ENCODE assay signal across 11 cellular contexts in genomic region chr7:36388423-36388822, GRCh38. TPM values are rescaled to one million over a fixed set of nuclear protein-coding genes. Genes with fewer than 3 reads are reported as not detected.
DNase-seq lines count a peak whose midpoint lies in the region; ATAC-seq and TF ChIP-seq lines count a peak whose summit lies in the region.
"Had no signal": no experiment of that assay in that cellular context is flagged by ENCODE, and none has a peak within 500 bp of the region (broad histone marks: within the 10 kb centered on the region; RNA-seq: fewer than 3 reads in every experiment).

No MANE protein-coding gene starts in this region.

- H3K27ac ChIP-seq in transverse colon, result peak overlapping the region; percentile 84 to 88 (median 86)

- no peaks in the 10 kb centered on the region for H3K36me3 ChIP-seq in transverse colon

- H3K4me3 Mint-ChIP-seq in activated naive CD8-positive, alpha-beta T cell, result peak overlapping the region; percentile 60
- H3K4me3 Mint-ChIP-seq in activated naive CD8-positive, alpha-beta T cell treated with anti-CD3 and anti-CD28 coated beads for 36 hours, result no peak overlapping the region
- H3K4me3 Mint-ChIP-seq in MCF 10A (ENCODE audit: unreplicated experiment), result peak overlapping the region; percentile 89
- peak overlapping the region; percentile 50 to 87 (median 67) for H3K4me3 Mint-ChIP-seq in naive thymus-derived CD8-positive, alpha-beta T cell

- H3K4me3 ChIP-seq in transverse colon, result no peak overlapping the region

- peaks cover 22% of the 10 kb centered on the region for H3K4me1 Mint-ChIP-seq in activated naive CD8-positive, alpha-beta T cell (ENCODE audit: low read depth)
- peaks cover 16% of the 10 kb centered on the region for H3K4me1 Mint-ChIP-seq in activated naive CD8-positive, alpha-beta T cell treated with anti-CD3 and anti-CD28 coated beads for 36 hours
- H3K4me1 Mint-ChIP-seq in MCF 10A (ENCODE audit: insufficient read depth, unreplicated experiment), result peaks cover 32% of the 10 kb centered on the region
- peaks cover 10 to 26% (median 20%) of the 10 kb centered on the region in 4 donors for H3K4me1 Mint-ChIP-seq in naive thymus-derived CD8-positive, alpha-beta T cell

- no peak for TF ChIP-seq POLR2A in transverse colon (IDR thresholded peaks at IDR 0.05)

- CTCF ChIA-PET in MCF 10A (lab: Yijun Ruan, JAX), result interaction anchor here (0.6 to 5.1 kb wide), 7 partner anchors 9 to 794 kb away, joined by 3 to 24 read pairs (median 4); a partner anchor contains a TSS

- WGBS in transverse colon (ENCODE audit: low coverage in 1 of 2), 2 donors, result 45 to 71% methylated on average over 4 of the region's 4 CpGs

- H3K9me3 ChIP-seq in transverse colon, result no peaks in the 10 kb centered on the region
- H3K9me3 ChIP-seq: BE2C had no signal

- H3K4me1 ChIP-seq in transverse colon, result peaks cover 0 to 29% (median 13%) of the 10 kb centered on the region in 4 donors
- H3K4me1 ChIP-seq: BE2C had no signal

- H3K27me3 ChIP-seq in transverse colon, result no peaks in the 10 kb centered on the region
- H3K27me3 ChIP-seq: BE2C had no signal

- POLR2A ChIA-PET in MCF 10A (lab: Yijun Ruan, JAX), result interaction anchor here (0.6 to 8.1 kb wide), 20 partner anchors 9 to 1316 kb away, joined by 3 to 87 read pairs (median 5); partner anchors contain the start of genes HERPUD2 and SEPTIN7
- POLR2A ChIA-PET in naive thymus-derived CD8-positive, alpha-beta T cell (lab: Charles Lee), result interaction anchor here (0.5 to 4.5 kb wide), 3 partner anchors 10 to 702 kb away, joined by 3 to 26 read pairs (median 18); a partner anchor contains a TSS

- peak overlapping the region; percentile 22 for H3K27ac Mint-ChIP-seq in activated naive CD8-positive, alpha-beta T cell
- no peak overlapping the region for H3K27ac Mint-ChIP-seq in activated naive CD8-positive, alpha-beta T cell treated with anti-CD3 and anti-CD28 coated beads for 36 hours
- H3K27ac Mint-ChIP-seq in MCF 10A (ENCODE audit: low read depth, unreplicated experiment), result peak overlapping the region; percentile 94
- peak overlapping the region in 9 of 10 donors; percentile 48 to 93 (median 81) for H3K27ac Mint-ChIP-seq in naive thymus-derived CD8-positive, alpha-beta T cell

- TF ChIP-seq CTCF in MCF 10A (IDR thresholded peaks at IDR 0.05; ENCODE audit: unreplicated experiment) (no peak), transverse colon (IDR thresholded peaks at IDR 0.05) (no peak)

- ATAC-seq in naive thymus-derived CD8-positive, alpha-beta T cell, result peak in 1 of 2 donors; percentile 4
- ATAC-seq in HG03432 (IDR thresholded peaks at IDR 0.05; ENCODE audit: unreplicated experiment) (no peak), GM19463 (IDR thresholded peaks at IDR 0.05; ENCODE audit: unreplicated experiment) (no peak)

- intact Hi-C loops in MCF 10A (cut with micrococcal nuclease) (no loop called here), transverse colon (cut with DNase I; ENCODE audit: low total_unique reads) (no loop called here)

- no TSS peak for BruUV-seq in MCF 10A (replicated peaks; lab: Mats Ljungman, UMichigan)

- no peak for DNase-seq in activated naive CD8-positive, alpha-beta T cell treated with anti-CD3 and anti-CD28 coated beads for 36 hours
- DNase-seq in MCF 10A (ENCODE audit: unreplicated experiment), result peak; percentile 46
- no peak for DNase-seq in naive thymus-derived CD8-positive, alpha-beta T cell
- DNase-seq in transverse colon, result no peak
- no peak for DNase-seq in GOT3 (lab: John Stamatoyannopoulos, UW)
- DNase-seq: activated CD8-positive, alpha-beta memory T cell treated with anti-CD3 and anti-CD28 coated beads, Interleukin-2, amount 50 U/mL, for 4 hours; BE2C; effector CD8-positive, alpha-beta T cell had no signal

- in situ Hi-C loops in transverse colon (cut with MboI; ENCODE audit: low pct_ligation_motif_present in 1 of 4, low pct_unique_long_range_greater_than_20kb in 1 of 4, low sequenced_read_pairs in 3 of 4), result no loop called here

- H3K36me3 Mint-ChIP-seq in activated naive CD8-positive, alpha-beta T cell, result no peaks in the 10 kb centered on the region
- peaks cover 16% of the 10 kb centered on the region for H3K36me3 Mint-ChIP-seq in activated naive CD8-positive, alpha-beta T cell treated with anti-CD3 and anti-CD28 coated beads for 36 hours
- H3K36me3 Mint-ChIP-seq in MCF 10A (ENCODE audit: insufficient read depth, unreplicated experiment), result no peaks in the 10 kb centered on the region
- H3K36me3 Mint-ChIP-seq in naive thymus-derived CD8-positive, alpha-beta T cell, result no peaks in the 10 kb centered on the region

- H3K9me3 Mint-ChIP-seq in activated naive CD8-positive, alpha-beta T cell (ENCODE audit: low read depth), result no peaks in the 10 kb centered on the region
- no peaks in the 10 kb centered on the region for H3K9me3 Mint-ChIP-seq in activated naive CD8-positive, alpha-beta T cell treated with anti-CD3 and anti-CD28 coated beads for 36 hours
- H3K9me3 Mint-ChIP-seq in MCF 10A (ENCODE audit: unreplicated experiment), result no peaks in the 10 kb centered on the region
- H3K9me3 Mint-ChIP-seq in naive thymus-derived CD8-positive, alpha-beta T cell, result no peaks in the 10 kb centered on the region

- no peaks in the 10 kb centered on the region for H3K27me3 Mint-ChIP-seq in activated naive CD8-positive, alpha-beta T cell
- peaks cover 24% of the 10 kb centered on the region for H3K27me3 Mint-ChIP-seq in activated naive CD8-positive, alpha-beta T cell treated with anti-CD3 and anti-CD28 coated beads for 36 hours
- H3K27me3 Mint-ChIP-seq in MCF 10A (ENCODE audit: insufficient read depth, unreplicated experiment), result no peaks in the 10 kb centered on the region
- peaks cover 0 to 3% (median 0%) of the 10 kb centered on the region in 5 donors for H3K27me3 Mint-ChIP-seq in naive thymus-derived CD8-positive, alpha-beta T cell

- TF ChIP-seq EP300 in transverse colon (IDR thresholded peaks at IDR 0.05; ENCODE audit: low read depth), result no peak

RNA-seq across cellular contexts. Expression of gene ANLN, which starts 1.2 kb away (rescaled TPM):
- 10 to 100 TPM; 38.6 to 44.6 TPM for total RNA-seq in activated naive CD8-positive, alpha-beta T cell treated with anti-CD3 and anti-CD28 coated beads for 36 hours
- total RNA-seq in MCF 10A (2022) (64.3 and 104 TPM in 2 replicates), transverse colon (10 to 100 TPM in 1 of 4 donors, 1 to 10 TPM in 2, under 1 TPM in 1; 0.37 to 97.1 (median 5.7) TPM)
- under 1 TPM; 0.36 to 0.47 TPM for total RNA-seq in naive thymus-derived CD8-positive, alpha-beta T cell
- not detected for polyA plus RNA-seq in naive thymus-derived CD8-positive, alpha-beta T cell
